Comparison of ENCODE assay signal across 1 cellular context in genomic region chr12:87796961-87797516, GRCh38.
TF ChIP-seq lines count a peak whose summit lies in the region.

No MANE protein-coding gene starts in this region.

TF ChIP-seq in A549, 52 proteins besides CTCF, POLR2A, EP300 and RAD21 (continued from another document):
- TF ChIP-seq RNF2 (IDR thresholded peaks at IDR 0.05; ENCODE audit: borderline replicate concordance, low read depth) (no peak), HOXB13 (CRISPR knock-in tag; IDR thresholded peaks at IDR 0.05; ENCODE audit: low read depth) (peak; percentile 51; the same call in 1 of the 2 replicates), FOSL2 (IDR thresholded peaks at IDR 0.05) (no peak), FOSL2 (CRISPR knock-in tag; IDR thresholded peaks at IDR 0.05) (no peak), ATOH8 (CRISPR knock-in tag; IDR thresholded peaks at IDR 0.05; ENCODE audit: low read depth) (no peak), GATA3 (IDR thresholded peaks at IDR 0.05; ENCODE audit: borderline replicate concordance) (peak; percentile 64; the same call in 1 of the 2 replicates), EHMT2 (IDR thresholded peaks at IDR 0.05; ENCODE audit: low read depth) (no peak), ZFP36 (IDR thresholded peaks at IDR 0.05; ENCODE audit: borderline replicate concordance, partially characterized antibody) (no peak), PHF8 (IDR thresholded peaks at IDR 0.05; ENCODE audit: borderline replicate concordance, low read depth) (no peak)
